ENCODE assay signal across 12 cellular contexts in genomic region chr15:67832965-67833503, GRCh38. TPM values are rescaled to one million over a fixed set of nuclear protein-coding genes. Genes with fewer than 3 reads are reported as not detected.
A peak's percentile ranks its signal among the peaks of the same experiment; 100 is the strongest.
DNase-seq lines count a peak whose midpoint lies in the region; ATAC-seq lines count a peak whose summit lies in the region.
"Had no signal": no experiment of that assay in that cellular context is flagged by ENCODE, and none has a peak within 500 bp of the region (broad histone marks: within the 10 kb centered on the region; RNA-seq: fewer than 3 reads in every experiment).

No MANE protein-coding gene starts in this region.

- H3K4me3 Mint-ChIP-seq in activated naive CD4-positive, alpha-beta T cell treated with anti-CD3 and anti-CD28 coated beads, Interleukin-2, amount 10 ng/mL, durations not matched to agents 7 days and 5 days = peak overlapping the region; percentile 48
- peak overlapping the region; percentile 17 for H3K4me3 Mint-ChIP-seq in activated CD4-positive, alpha-beta memory T cell treated with anti-CD3 and anti-CD28 coated beads for 36 hours
- peak overlapping the region; percentile 31 to 62 for H3K4me3 Mint-ChIP-seq in stimulated activated naive B cell treated with anti-CD40 and anti-IgM and Interleukin-4, amounts not matched to agents 10 μg/mL and 1 μg/mL and 100 μg/mL, for 72 hours

- intact Hi-C loops in activated CD4-positive, alpha-beta memory T cell treated with anti-CD3 and anti-CD28 coated beads for 36 hours (cut with micrococcal nuclease) = loop anchor here (2.0 to 10.0 kb wide), 3 partner anchors 51 to 768 kb away; partner anchors contain the start of gene SMAD3

- CTCF ChIA-PET in activated naive CD4-positive, alpha-beta T cell treated with anti-CD3 and anti-CD28 coated beads, Interleukin-2, amount 10 ng/mL, durations not matched to agents 7 days and 5 days (lab: Charles Lee) = interaction anchor here (1.1 to 1.9 kb wide), 5 partner anchors 9 to 376 kb away, joined by 3 to 8 read pairs (median 6); no protein-coding TSS in a partner anchor
- CTCF ChIA-PET in activated CD4-positive, alpha-beta memory T cell treated with anti-CD3 and anti-CD28 coated beads for 36 hours (lab: Charles Lee) = interaction anchor here (1.4 to 3.2 kb wide), 2 partner anchors 13 to 376 kb away, joined by 3 to 15 read pairs; no protein-coding TSS in a partner anchor

- peaks cover 58% of the 10 kb centered on the region for H3K4me1 Mint-ChIP-seq in activated naive CD4-positive, alpha-beta T cell treated with anti-CD3 and anti-CD28 coated beads, Interleukin-2, amount 10 ng/mL, durations not matched to agents 7 days and 5 days
- H3K4me1 Mint-ChIP-seq in activated CD4-positive, alpha-beta memory T cell treated with anti-CD3 and anti-CD28 coated beads for 36 hours (ENCODE audit: low read depth) = peaks cover 47% of the 10 kb centered on the region
- H3K4me1 Mint-ChIP-seq in stimulated activated naive B cell treated with anti-CD40 and anti-IgM and Interleukin-4, amounts not matched to agents 10 μg/mL and 1 μg/mL and 100 μg/mL, for 72 hours = peaks cover 35 to 70% of the 10 kb centered on the region in 2 donors

- H3K27ac Mint-ChIP-seq in activated naive CD4-positive, alpha-beta T cell treated with anti-CD3 and anti-CD28 coated beads, Interleukin-2, amount 10 ng/mL, durations not matched to agents 7 days and 5 days = no peak overlapping the region
- H3K27ac Mint-ChIP-seq in activated CD4-positive, alpha-beta memory T cell treated with anti-CD3 and anti-CD28 coated beads for 36 hours = no peak overlapping the region
- peak overlapping the region; percentile 15 for H3K27ac Mint-ChIP-seq in stimulated activated naive B cell treated with anti-CD40 and anti-IgM and Interleukin-4, amounts not matched to agents 10 μg/mL and 1 μg/mL and 100 μg/mL, for 72 hours

- no peak for ATAC-seq in stimulated activated naive B cell treated with anti-CD40 and anti-IgM and Interleukin-4, amounts not matched to agents 10 μg/mL and 1 μg/mL and 100 μg/mL, for 72 hours (replicated peaks)
- no peak for ATAC-seq in GM19351 (IDR thresholded peaks at IDR 0.05; ENCODE audit: unreplicated experiment)

- peaks cover 100% of the 10 kb centered on the region for H3K27me3 Mint-ChIP-seq in activated naive CD4-positive, alpha-beta T cell treated with anti-CD3 and anti-CD28 coated beads, Interleukin-2, amount 10 ng/mL, durations not matched to agents 7 days and 5 days
- peaks cover 75% of the 10 kb centered on the region for H3K27me3 Mint-ChIP-seq in activated CD4-positive, alpha-beta memory T cell treated with anti-CD3 and anti-CD28 coated beads for 36 hours
- peaks cover 68 to 90% of the 10 kb centered on the region in 2 donors for H3K27me3 Mint-ChIP-seq in stimulated activated naive B cell treated with anti-CD40 and anti-IgM and Interleukin-4, amounts not matched to agents 10 μg/mL and 1 μg/mL and 100 μg/mL, for 72 hours

- peaks cover 2% of the 10 kb centered on the region for H3K36me3 Mint-ChIP-seq in activated naive CD4-positive, alpha-beta T cell treated with anti-CD3 and anti-CD28 coated beads, Interleukin-2, amount 10 ng/mL, durations not matched to agents 7 days and 5 days
- no peaks in the 10 kb centered on the region for H3K36me3 Mint-ChIP-seq in activated CD4-positive, alpha-beta memory T cell treated with anti-CD3 and anti-CD28 coated beads for 36 hours
- peaks cover 1 to 8% of the 10 kb centered on the region in 2 donors for H3K36me3 Mint-ChIP-seq in stimulated activated naive B cell treated with anti-CD40 and anti-IgM and Interleukin-4, amounts not matched to agents 10 μg/mL and 1 μg/mL and 100 μg/mL, for 72 hours

- H3K9me3 Mint-ChIP-seq in activated naive CD4-positive, alpha-beta T cell treated with anti-CD3 and anti-CD28 coated beads, Interleukin-2, amount 10 ng/mL, durations not matched to agents 7 days and 5 days = no peaks in the 10 kb centered on the region
- no peaks in the 10 kb centered on the region for H3K9me3 Mint-ChIP-seq in activated CD4-positive, alpha-beta memory T cell treated with anti-CD3 and anti-CD28 coated beads for 36 hours
- H3K9me3 Mint-ChIP-seq in stimulated activated naive B cell treated with anti-CD40 and anti-IgM and Interleukin-4, amounts not matched to agents 10 μg/mL and 1 μg/mL and 100 μg/mL, for 72 hours = no peaks in the 10 kb centered on the region

- no peak for DNase-seq in activated naive CD4-positive, alpha-beta T cell treated with anti-CD3 and anti-CD28 coated beads, Interleukin-2, amount 10 ng/mL, durations not matched to agents 7 days and 5 days
- DNase-seq in activated naive CD4-positive, alpha-beta T cell treated with Interleukin-2 at 50 U/mL for 16 hours = no peak
- no peak for DNase-seq in activated CD4-positive, alpha-beta memory T cell treated with anti-CD3 and anti-CD28 coated beads for 36 hours
- DNase-seq in iPS-NIHi11 (ENCODE audit: low spot score) = peak; percentile 40
- DNase-seq in stimulated activated naive B cell treated with anti-CD40 and anti-IgM and Interleukin-4, amounts not matched to agents 10 μg/mL and 1 μg/mL and 100 μg/mL, for 72 hours = no peak
- no peak for DNase-seq in mesenteric fat pad (ENCODE audit: low spot score)
- no peak for DNase-seq in NCI-H1048 (lab: John Stamatoyannopoulos, UW)
- DNase-seq: DMS153, NCI-H2107 had no signal

- POLR2A ChIA-PET in activated CD4-positive, alpha-beta memory T cell treated with anti-CD3 and anti-CD28 coated beads for 36 hours (lab: Charles Lee) = no interaction called here

RNA-seq across cellular contexts. Expression of gene RNU6-1, which starts 6.8 kb away (rescaled TPM):
- not detected for total RNA-seq in activated CD4-positive, alpha-beta memory T cell treated with anti-CD3 and anti-CD28 coated beads for 36 hours
- not detected for total RNA-seq in mesenteric fat pad
- total RNA-seq: dorsolateral prefrontal cortex, mononuclear cell had no signal

RNA-seq across cellular contexts. Expression of gene SKOR1, which starts 7.7 kb away (rescaled TPM):
- under 1 TPM; 0.12 TPM for total RNA-seq in activated CD4-positive, alpha-beta memory T cell treated with anti-CD3 and anti-CD28 coated beads for 36 hours
- 0.26 TPM for total RNA-seq in mesenteric fat pad
